16 cellular contexts compared by ENCODE assay signal in the genomic region with DNA sequence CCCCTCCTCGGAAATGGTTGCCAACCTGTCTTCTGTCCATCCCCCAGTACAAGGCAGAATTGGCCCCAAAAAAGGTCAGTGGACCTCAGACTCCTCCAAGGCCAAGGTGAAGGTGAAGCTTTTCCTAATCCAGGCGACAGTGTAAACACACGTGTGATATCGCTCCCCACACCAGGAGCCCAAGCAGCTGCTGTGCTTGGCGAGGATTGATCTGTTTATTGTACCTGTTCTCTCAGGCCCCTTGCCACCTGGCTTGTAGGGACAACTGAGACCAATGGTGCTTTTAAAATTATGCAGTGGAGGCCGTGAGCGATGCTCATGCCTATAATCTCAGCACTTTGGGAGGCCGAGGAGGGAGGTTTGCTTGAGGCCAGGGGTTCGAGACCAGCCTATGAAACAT.
DNase-seq lines count a peak whose midpoint lies in the region; ATAC-seq and TF ChIP-seq lines count a peak whose summit lies in the region.
"Had no signal": no experiment of that assay in that cellular context is flagged by ENCODE, and none has a peak within 500 bp of the region (broad histone marks: within the 10 kb centered on the region; RNA-seq: fewer than 3 reads in every experiment).

No MANE protein-coding gene starts in this region.

- H3K27me3 ChIP-seq in stomach: no peaks in the 10 kb centered on the region
- H3K27me3 ChIP-seq: BLaER1 had no signal

- TF ChIP-seq POLR2A in stomach (IDR thresholded peaks at IDR 0.05): no peak

- no peak overlapping the region for H3K4me3 ChIP-seq in stomach
- H3K4me3 ChIP-seq: BLaER1 had no signal

- H3K9me3 Mint-ChIP-seq in neural crest cell: no peaks in the 10 kb centered on the region
- no peaks in the 10 kb centered on the region for H3K9me3 Mint-ChIP-seq in chondrocyte (ENCODE audit: low read depth)
- H3K9me3 Mint-ChIP-seq: CD8-positive, alpha-beta memory T cell; HFFc6 had no signal

- H3K27me3 Mint-ChIP-seq in neural crest cell (ENCODE audit: low read depth) (no peaks in the 10 kb centered on the region), chondrocyte (ENCODE audit: low read depth) (no peaks in the 10 kb centered on the region)

- H3K4me1 ChIP-seq in stomach: peaks cover 0 to under 1% (median 0%) of the 10 kb centered on the region in 4 donors
- H3K4me1 ChIP-seq: Caco-2 had no signal

- peaks cover 6 to 65% (median 61%) of the 10 kb centered on the region in 4 donors for H3K36me3 ChIP-seq in stomach

- intact Hi-C loops in stomach (cut with DNase I; ENCODE audit: low total_unique reads): no loop called here

- no peak for TF ChIP-seq EP300 in stomach (IDR thresholded peaks at IDR 0.05)

- H3K27ac ChIP-seq in stomach: peak overlapping the region; percentile 17 to 62 (median 45)
- H3K27ac ChIP-seq: BLaER1 had no signal

- DNase-seq in NCI-H2171 treated with DMSO at 0.1 percent for 48 hours (lab: John Stamatoyannopoulos, UW) (peak; percentile 17), NCI-H2171 (lab: John Stamatoyannopoulos, UW) (no peak), NCI-H69 (lab: John Stamatoyannopoulos, UW) (peak; percentile 18), neural crest cell (ENCODE audit: low read depth, low spot score) (no peak), stomach (peak; percentile 85), chondrocyte (ENCODE audit: low spot score) (no peak)
- no peak for DNase-seq in activated naive CD4-positive, alpha-beta T cell treated with Interleukin-2 at 50 U/mL for 16 hours
- DNase-seq: 8988T; AML-193; Caco-2; CD8-positive, alpha-beta memory T cell; DMS 273 treated with DMSO at 0.1 percent for 48 hours; HCEC 1CT; HFFc6 had no signal

- peaks cover 2% of the 10 kb centered on the region for H3K36me3 Mint-ChIP-seq in neural crest cell (ENCODE audit: low read depth)
- peaks cover 16% of the 10 kb centered on the region for H3K36me3 Mint-ChIP-seq in chondrocyte (ENCODE audit: low read depth)

- no peak for ATAC-seq in GM18498 (IDR thresholded peaks at IDR 0.05; ENCODE audit: unreplicated experiment)

- peak overlapping the region; percentile 67 for H3K27ac Mint-ChIP-seq in neural crest cell (ENCODE audit: unreplicated experiment)
- no peak overlapping the region for H3K27ac Mint-ChIP-seq in chondrocyte (ENCODE audit: unreplicated experiment)
- H3K27ac Mint-ChIP-seq: HFFc6 had no signal

- no peaks in the 10 kb centered on the region for H3K9me3 ChIP-seq in stomach
- H3K9me3 ChIP-seq: Caco-2 had no signal

- H3K4me1 Mint-ChIP-seq in neural crest cell (no peaks in the 10 kb centered on the region), chondrocyte (ENCODE audit: low read depth) (no peaks in the 10 kb centered on the region)
- H3K4me1 Mint-ChIP-seq: CD8-positive, alpha-beta memory T cell had no signal

- 42 to 72% (median 70%) methylated on average over 5 to 9 of the region's 9 CpGs for WGBS in stomach, 5 donors

- H3K4me3 Mint-ChIP-seq in neural crest cell (no peak overlapping the region), chondrocyte (ENCODE audit: unreplicated experiment) (no peak overlapping the region)
- H3K4me3 Mint-ChIP-seq: CD8-positive, alpha-beta memory T cell; HFFc6 had no signal

- TF ChIP-seq CTCF in neural crest cell (conservative IDR thresholded peaks at IDR 0.05): no peak
- TF ChIP-seq CTCF in stomach (IDR thresholded peaks at IDR 0.05): no peak
- no peak for TF ChIP-seq CTCF in chondrocyte (IDR thresholded peaks at IDR 0.05)

Comparison
In these comparisons a context has a peak if more than half of its experiments do, and no peak if none do; other contexts are left out.
1. DNase-seq: peak in NCI-H2171 treated with DMSO at 0.1 percent for 48 hours (single experiment), NCI-H69 (single experiment) and stomach (single experiment); none in NCI-H2171 (single experiment), neural crest cell (single experiment), chondrocyte (single experiment) and activated naive CD4-positive, alpha-beta T cell treated with Interleukin-2 at 50 U/mL for 16 hours (single experiment).